In the genomic region with DNA sequence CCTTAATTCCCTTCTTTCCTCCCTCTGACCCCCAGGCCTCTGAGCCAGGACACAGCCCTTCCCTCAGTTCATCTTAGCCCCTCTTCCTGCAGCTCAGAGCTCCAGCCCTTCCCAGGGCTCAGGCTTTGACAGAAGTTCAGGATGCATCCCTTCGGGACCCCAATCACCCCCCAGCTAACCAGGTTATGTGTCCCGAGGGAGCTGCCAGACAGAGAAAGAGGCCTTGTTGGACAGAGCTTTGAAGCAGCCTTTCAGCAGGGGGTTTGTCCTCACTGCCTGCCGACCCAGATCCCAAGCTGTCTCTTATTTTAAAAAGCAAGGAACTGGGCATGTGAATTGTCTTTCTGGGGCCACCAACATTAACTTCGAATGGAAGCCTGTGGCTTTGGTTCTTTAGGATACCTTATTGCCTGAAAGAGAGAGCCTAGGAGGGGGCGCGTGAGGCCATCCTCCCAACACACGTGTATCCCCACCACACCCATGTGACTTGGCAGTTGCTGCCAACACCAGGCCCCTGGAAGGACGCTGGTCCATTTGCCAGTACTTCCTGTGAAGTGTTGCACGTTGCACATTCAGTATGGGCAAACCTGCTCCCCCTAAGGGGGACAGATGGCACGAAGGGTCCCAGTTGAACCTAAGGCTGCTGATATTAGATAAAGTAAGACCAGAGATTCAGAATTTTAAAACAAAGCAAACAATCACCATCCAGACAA, we compare ENCODE assay signal across 12 cellular contexts. TPM values are rescaled to one million over a fixed set of nuclear protein-coding genes. Genes with fewer than 3 reads are reported as not detected.
DNase-seq lines count a peak whose midpoint lies in the region; ATAC-seq, FAIRE-seq and TF ChIP-seq lines count a peak whose summit lies in the region.
"Had no signal": no experiment of that assay in that cellular context is flagged by ENCODE, and none has a peak within 500 bp of the region (broad histone marks: within the 10 kb centered on the region; RNA-seq: fewer than 3 reads in every experiment).

No MANE protein-coding gene starts in this region.

- H3K4me1 ChIP-seq in mammary epithelial cell (ENCODE audit: insufficient read depth, low read length): peaks cover 10% of the 10 kb centered on the region
- H3K4me1 ChIP-seq in small intestine (ENCODE audit: control insufficient read depth in 2 of 2, insufficient read depth in 1 of 2, low read depth in 1 of 2, low read length in 1 of 2): no peaks in the 10 kb centered on the region
- H3K4me1 ChIP-seq: foreskin keratinocyte, prostate gland had no signal

- no peaks in the 10 kb centered on the region for H3K79me2 ChIP-seq in mammary epithelial cell (ENCODE audit: insufficient read depth, low read length)

- FAIRE-seq in small intestine (lab: Jason Lieb, UNC): no peak

- DNase-seq in MCF 10A (ENCODE audit: unreplicated experiment) (no peak), mammary epithelial cell (no peak), T-cell (no peak), left ventricle myocardium superior (peak; percentile 59), substantia nigra (lab: John Stamatoyannopoulos, UW) (peak in 13 of 49 donors; percentile 5 to 56 (median 27)), small intestine (no peak)
- no peak for DNase-seq in effector CD8-positive, alpha-beta T cell (lab: John Stamatoyannopoulos, UW)
- DNase-seq: foreskin keratinocyte; RPMI8226; stimulated activated naive CD4-positive, alpha-beta T cell treated with Interleukin-2 at 50 U/mL for 16 hours had no signal

- H3K4me2 ChIP-seq in mammary epithelial cell (ENCODE audit: insufficient read depth, low read depth, low read length): no peak overlapping the region

- POLR2A ChIA-PET in MCF 10A (lab: Yijun Ruan, JAX): no interaction called here
- POLR2A ChIA-PET in T-cell (lab: Charles Lee): no interaction called here

- BruUV-seq in MCF 10A (replicated peaks; lab: Mats Ljungman, UMichigan) (no TSS peak), mammary epithelial cell (replicated peaks; lab: Mats Ljungman, UMichigan) (no TSS peak)

- H3K4me3 Mint-ChIP-seq in MCF 10A (ENCODE audit: unreplicated experiment): peak overlapping the region; percentile 75
- peak overlapping the region; percentile 66 to 90 (median 69) for H3K4me3 Mint-ChIP-seq in T-cell

- WGBS in mammary epithelial cell (ENCODE audit: low coverage, missing lambda C conversion rate): 67% methylated on average over 10 of the region's 10 CpGs
- 50 to 56% (median 54%) methylated on average over 10 of the region's 10 CpGs for WGBS in small intestine, 3 donors

- in situ Hi-C loops in mammary epithelial cell (cut with MboI; ENCODE audit: low sequenced_read_pairs in 2 of 2): no loop called here

- H3K27ac ChIP-seq in mammary epithelial cell (ENCODE audit: insufficient read depth, low read depth, low read length) (no peak overlapping the region), substantia nigra (ENCODE audit: low read depth, low read length, poor library complexity, severe bottlenecking) (peak overlapping the region; percentile 17), small intestine (ENCODE audit: low read depth in 1 of 2, low read length in 1 of 2) (no peak overlapping the region)
- H3K27ac ChIP-seq: foreskin keratinocyte had no signal

- intact Hi-C loops in MCF 10A (cut with micrococcal nuclease) (no loop called here), mammary epithelial cell (cut with micrococcal nuclease) (no loop called here), left ventricle myocardium superior (cut with micrococcal nuclease) (no loop called here)

- H3K9me3 ChIP-seq in mammary epithelial cell (replicated peaks; ENCODE audit: insufficient read depth, low read length) (no peaks in the 10 kb centered on the region), small intestine (ENCODE audit: control insufficient read depth, low read depth) (no peaks in the 10 kb centered on the region)
- H3K9me3 ChIP-seq: prostate gland had no signal

- H3K36me3 ChIP-seq in mammary epithelial cell (ENCODE audit: insufficient read depth, low read length) (no peaks in the 10 kb centered on the region), small intestine (ENCODE audit: control insufficient read depth in 2 of 2, insufficient read depth in 2 of 2, low read length in 2 of 2) (no peaks in the 10 kb centered on the region)
- H3K36me3 ChIP-seq: prostate gland had no signal

- no peak overlapping the region for H3K9ac ChIP-seq in mammary epithelial cell (ENCODE audit: insufficient read depth, low read length)

- TF ChIP-seq CTCF in MCF 10A (IDR thresholded peaks at IDR 0.05; ENCODE audit: unreplicated experiment): no peak
- no peak for TF ChIP-seq CTCF in mammary epithelial cell (conservative IDR thresholded peaks at IDR 0.05 in 1 of 2, IDR thresholded peaks at IDR 0.05 in 1 of 2; ENCODE audit: extremely low read depth in 1 of 2, insufficient read depth in 1 of 2, low read depth in 1 of 2, low read length in 2 of 2)

- H3K9me3 Mint-ChIP-seq in MCF 10A (ENCODE audit: unreplicated experiment): no peaks in the 10 kb centered on the region
- no peaks in the 10 kb centered on the region for H3K9me3 Mint-ChIP-seq in T-cell

- no peaks in the 10 kb centered on the region for H3K36me3 Mint-ChIP-seq in MCF 10A (ENCODE audit: insufficient read depth, unreplicated experiment)
- peaks cover 6% of the 10 kb centered on the region for H3K36me3 Mint-ChIP-seq in T-cell

- H2AFZ ChIP-seq in mammary epithelial cell (ENCODE audit: low read depth, low read length): no peak overlapping the region

- no peak for ATAC-seq in T-cell (replicated peaks in 1 of 4)
- peak; percentile 43 for ATAC-seq in left ventricle myocardium superior
- no peak for ATAC-seq in GM21619 (IDR thresholded peaks at IDR 0.05; ENCODE audit: unreplicated experiment)

- dilution Hi-C loops in mammary epithelial cell (cut with HindIII; ENCODE audit: low sequenced_read_pairs): no loop called here

- H3K27me3 Mint-ChIP-seq in MCF 10A (ENCODE audit: insufficient read depth, unreplicated experiment) (peaks cover 28% of the 10 kb centered on the region), T-cell (no peaks in the 10 kb centered on the region)

- H3K4me3 ChIP-seq in mammary epithelial cell (replicated peaks in 1 of 3; ENCODE audit: insufficient read depth in 1 of 3, low read depth in 2 of 3, low read length in 3 of 3) (no peak overlapping the region), small intestine (ENCODE audit: low read depth in 1 of 2, low read length in 2 of 2) (no peak overlapping the region)

- no peaks in the 10 kb centered on the region for H4K20me1 ChIP-seq in mammary epithelial cell (ENCODE audit: insufficient read depth, low read length)

- H3K4me1 Mint-ChIP-seq in MCF 10A (ENCODE audit: insufficient read depth, unreplicated experiment) (no peaks in the 10 kb centered on the region), T-cell (peaks cover 16 to 18% (median 18%) of the 10 kb centered on the region in 3 donors)

- CTCF ChIA-PET in MCF 10A (lab: Yijun Ruan, JAX) (no interaction called here), mammary epithelial cell (lab: Charles Lee; ENCODE audit: low non-redundant PET) (no interaction called here), T-cell (lab: Charles Lee) (no interaction called here)

- H3K27me3 ChIP-seq in mammary epithelial cell (ENCODE audit: insufficient read depth, low read length): no peaks in the 10 kb centered on the region
- no peaks in the 10 kb centered on the region for H3K27me3 ChIP-seq in small intestine (ENCODE audit: control insufficient read depth in 2 of 2, insufficient read depth in 2 of 2, low read length in 2 of 2)

- H3K27ac Mint-ChIP-seq in MCF 10A (ENCODE audit: low read depth, unreplicated experiment) (no peak overlapping the region), T-cell (peak overlapping the region; percentile 15 to 62)

RNA-seq across cellular contexts. Expression of a gene that starts 0.9 kb away (rescaled TPM):
- 3.5 and 6.5 TPM in 2 replicates for total RNA-seq in MCF 10A (2022)
- 1 to 10 TPM; 1.5 to 7.8 TPM for total RNA-seq in mammary epithelial cell
- 2.0 TPM for polyA plus RNA-seq in mammary epithelial cell
- polyA minus RNA-seq in mammary epithelial cell: not detected
- total RNA-seq in T-cell: 10 to 100 TPM in 4 of 5 donors, 1 to 10 TPM in 1; 7.6 to 15.7 (median 14.6) TPM
- total RNA-seq in left ventricle myocardium superior: 6.5 TPM
- 1 to 10 TPM in 1 of 3 donors, under 1 TPM in 2; 0.22 to 2.3 (median 0.81) TPM for polyA plus RNA-seq in small intestine

RNA-seq across cellular contexts. Expression of a gene that starts 17.0 kb away (rescaled TPM):
- total RNA-seq in MCF 10A (2022): not detected in 2 replicates
- not detected for total RNA-seq in mammary epithelial cell
- polyA plus RNA-seq in mammary epithelial cell: not detected
- not detected for polyA minus RNA-seq in mammary epithelial cell
- total RNA-seq in T-cell: not detected
- total RNA-seq in left ventricle myocardium superior: not detected
- not detected for polyA plus RNA-seq in small intestine
- total RNA-seq: foreskin keratinocyte, prostate gland had no signal
- polyA plus RNA-seq: foreskin keratinocyte had no signal

RNA-seq across cellular contexts. Expression of a gene that starts 37.6 kb away (rescaled TPM):
- 0.28 and 0.44 TPM in 2 replicates for total RNA-seq in MCF 10A (2022)
- 1 to 10 TPM; 1.8 to 1.9 TPM for total RNA-seq in mammary epithelial cell
- 0.03 TPM for polyA plus RNA-seq in mammary epithelial cell
- polyA minus RNA-seq in mammary epithelial cell: 0.52 TPM
- under 1 TPM; 0.05 to 0.93 (median 0.38) TPM for total RNA-seq in T-cell
- 591 TPM for total RNA-seq in left ventricle myocardium superior
- 10 to 100 TPM in 2 of 3 donors, 1 to 10 TPM in 1; 8.1 to 13.0 (median 10.1) TPM for polyA plus RNA-seq in small intestine

RNA-seq across cellular contexts. Expression of a gene that starts 53.5 kb away (rescaled TPM):
- total RNA-seq in MCF 10A (2022): 147 and 184 TPM in 2 replicates
- total RNA-seq in mammary epithelial cell: 100 to 1,000 TPM; 185 to 232 TPM
- 147 TPM for polyA plus RNA-seq in mammary epithelial cell
- 97.6 TPM for polyA minus RNA-seq in mammary epithelial cell
- total RNA-seq in T-cell: 10 to 100 TPM; 15.8 to 23.4 (median 16.7) TPM
- 186 TPM for total RNA-seq in left ventricle myocardium superior
- polyA plus RNA-seq in small intestine: 10 to 100 TPM in 1 of 3 donors, 1 to 10 TPM in 2; 6.0 to 38.3 (median 9.5) TPM

Comparison
In these comparisons a context has a peak if more than half of its experiments do, and no peak if none do; other contexts are left out.
1. RNA of a gene that starts 37.6 kb away (total RNA-seq): 591 TPM in left ventricle myocardium superior (single experiment); 1.8 to 1.9 TPM in mammary epithelial cell, 0.05 to 0.93 TPM in T-cell and 0.28 to 0.44 TPM in MCF 10A; every median in the first group is over 100 times any median in the second.